12 cellular contexts compared by ENCODE assay signal in the genomic region with DNA sequence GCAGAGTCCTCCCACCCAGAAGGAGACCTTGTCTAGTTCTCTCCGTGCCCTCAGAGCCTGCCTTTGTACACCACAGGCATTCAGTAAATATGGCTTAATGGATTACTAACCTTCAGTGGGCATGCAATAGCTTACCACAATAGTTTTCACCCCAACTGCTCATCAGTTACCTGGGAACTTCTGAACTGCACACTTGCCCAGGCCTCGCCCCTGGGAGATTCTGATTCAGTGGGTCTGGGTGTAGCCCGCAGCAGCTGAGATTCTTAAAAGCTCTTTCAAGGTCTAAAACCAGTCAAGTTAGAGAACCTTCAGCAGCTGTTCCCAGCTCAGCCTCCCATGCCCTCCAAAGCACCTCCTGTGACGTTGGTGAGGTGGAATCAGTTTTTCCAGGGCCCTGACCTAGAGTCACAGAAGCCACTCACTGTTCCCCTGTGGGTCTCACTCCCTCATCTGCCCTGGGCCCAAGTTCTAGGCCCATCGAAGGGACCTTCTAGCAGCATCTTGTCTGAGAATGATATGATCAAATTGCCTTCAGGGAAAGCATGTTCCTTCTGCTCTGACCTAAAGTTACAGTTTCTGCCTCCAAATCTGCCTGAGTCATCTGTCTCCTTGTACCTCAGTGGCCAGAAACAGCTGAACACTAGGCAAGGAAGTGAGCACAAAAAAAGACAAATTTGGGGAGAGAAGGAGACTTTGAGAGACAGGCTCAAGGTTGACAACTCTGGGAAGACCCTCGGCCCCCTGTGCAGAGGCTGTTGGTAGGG. TPM values are rescaled to one million over a fixed set of nuclear protein-coding genes. Genes with fewer than 3 reads are reported as not detected.
DNase-seq lines count a peak whose midpoint lies in the region; ATAC-seq and TF ChIP-seq lines count a peak whose summit lies in the region.
"Had no signal": no experiment of that assay in that cellular context is flagged by ENCODE, and none has a peak within 500 bp of the region (broad histone marks: within the 10 kb centered on the region; RNA-seq: fewer than 3 reads in every experiment).

No MANE protein-coding gene starts in this region.

- H3K36me3 Mint-ChIP-seq in MCF 10A (ENCODE audit: insufficient read depth, unreplicated experiment), result no peaks in the 10 kb centered on the region

- peaks cover 36% of the 10 kb centered on the region for H3K4me1 ChIP-seq in PC-3 (ENCODE audit: insufficient read depth, low read length)
- H3K4me1 ChIP-seq in stomach, result peaks cover 7 to 57% (median 38%) of the 10 kb centered on the region in 4 donors

- peak overlapping the region; percentile 76 for H3K27ac Mint-ChIP-seq in MCF 10A (ENCODE audit: low read depth, unreplicated experiment)

- H3K27me3 Mint-ChIP-seq in MCF 10A (ENCODE audit: insufficient read depth, unreplicated experiment), result no peaks in the 10 kb centered on the region

- H3F3A ChIP-seq in PC-3 (ENCODE audit: low read length, unreplicated experiment), result no peaks in the 10 kb centered on the region

- H3K9me3 Mint-ChIP-seq in MCF 10A (ENCODE audit: unreplicated experiment), result no peaks in the 10 kb centered on the region

- TF ChIP-seq CTCF in PC-3 (conservative IDR thresholded peaks at IDR 0.05; ENCODE audit: low read depth, low read length) (no peak), MCF 10A (IDR thresholded peaks at IDR 0.05; ENCODE audit: unreplicated experiment) (no peak), stomach (IDR thresholded peaks at IDR 0.05) (no peak)

- CTCF ChIA-PET in PC-3 (lab: Charles Lee), result no interaction called here
- CTCF ChIA-PET in MCF 10A (lab: Yijun Ruan, JAX), result interaction anchor here (1.0 to 1.1 kb wide), 2 partner anchors 23 to 67 kb away, joined by 3 to 5 read pairs; no protein-coding TSS in a partner anchor

- no peak overlapping the region for H3K9ac ChIP-seq in PC-3 (ENCODE audit: low read length)

- TF ChIP-seq POLR2A in stomach (IDR thresholded peaks at IDR 0.05), result no peak

- H3K4me3 Mint-ChIP-seq in MCF 10A (ENCODE audit: unreplicated experiment), result no peak overlapping the region

- DNase-seq in PC-3 (peak; percentile 50), MCF 10A (ENCODE audit: unreplicated experiment) (no peak), kidney tubule cell (ENCODE audit: low spot score) (peak; percentile 84), stomach (no peak), NCI-H187 treated with DMSO at 0.1 percent for 48 hours (lab: John Stamatoyannopoulos, UW) (no peak), A172 (ENCODE audit: low spot score) (no peak)
- DNase-seq: activated naive CD4-positive, alpha-beta T cell treated with anti-CD3 and anti-CD28 coated beads, Interleukin-2, amount 50 U/mL, for 16 hours; dermis blood vessel endothelial cell; hippocampal formation; NCI-H446 had no signal

- H3K36me3 ChIP-seq in PC-3 (ENCODE audit: low read depth, low read length) (no peaks in the 10 kb centered on the region), stomach (no peaks in the 10 kb centered on the region)

- peaks cover 44% of the 10 kb centered on the region for H3K4me1 Mint-ChIP-seq in MCF 10A (ENCODE audit: insufficient read depth, unreplicated experiment)

- H3K4me2 ChIP-seq in PC-3 (ENCODE audit: low read length), result no peak overlapping the region

- no peaks in the 10 kb centered on the region for H4K20me1 ChIP-seq in PC-3 (ENCODE audit: low read length)

- H3K9me3 ChIP-seq in PC-3 (ENCODE audit: low read length) (no peaks in the 10 kb centered on the region), stomach (no peaks in the 10 kb centered on the region)

- no peaks in the 10 kb centered on the region for H3K27me3 ChIP-seq in PC-3 (ENCODE audit: low read length)
- H3K27me3 ChIP-seq in stomach, result no peaks in the 10 kb centered on the region

- no peak overlapping the region for H2AFZ ChIP-seq in PC-3 (ENCODE audit: low read length)

- POLR2A ChIA-PET in PC-3 (lab: Charles Lee; ENCODE audit: unreplicated experiment) (no interaction called here), MCF 10A (lab: Yijun Ruan, JAX) (interaction anchor here (0.7 to 1.7 kb wide), 6 partner anchors 13 to 218 kb away, joined by 3 to 6 read pairs (median 3); a partner anchor contains a TSS)

- no peaks in the 10 kb centered on the region for H3K79me2 ChIP-seq in PC-3 (ENCODE audit: low read length)

- no peak overlapping the region for H3K4me3 ChIP-seq in PC-3 (ENCODE audit: low read length)
- no peak overlapping the region for H3K4me3 ChIP-seq in stomach

- H3K27ac ChIP-seq in PC-3 (ENCODE audit: low read length) (peak overlapping the region; percentile 32), stomach (peak overlapping the region in 4 of 5 donors; percentile 9 to 50 (median 32))

- BruUV-seq in PC-3 (replicated peaks; lab: Mats Ljungman, UMichigan) (no TSS peak), MCF 10A (replicated peaks; lab: Mats Ljungman, UMichigan) (no TSS peak)

- no peak for TF ChIP-seq EP300 in stomach (IDR thresholded peaks at IDR 0.05)

- 67 to 85% (median 72%) methylated on average over 4 to 6 of the region's 6 CpGs for WGBS in stomach, 5 donors

- intact Hi-C loops in PC-3 (cut with micrococcal nuclease) (no loop called here), MCF 10A (cut with micrococcal nuclease) (no loop called here), stomach (cut with DNase I; ENCODE audit: low total_unique reads) (no loop called here)

- no peaks in the 10 kb centered on the region for H3K9me2 ChIP-seq in PC-3 (replicated peaks; ENCODE audit: low read length)

- ATAC-seq in PC-3, result no peak
- no peak for ATAC-seq in HG02642 (IDR thresholded peaks at IDR 0.05; ENCODE audit: poor library complexity, unreplicated experiment)
- ATAC-seq: Panc1 had no signal

RNA-seq across cellular contexts. Expression of a gene that starts 10.8 kb away (rescaled TPM):
- 12.8 and 17.0 TPM in 2 replicates for total RNA-seq in PC-3 (2014; rRNA removed)
- total RNA-seq in MCF 10A (2022), result 11.1 and 11.2 TPM in 2 replicates
- total RNA-seq in stomach, result 100 to 1,000 TPM in 1 of 5 donors, 10 to 100 TPM in 4; 29.2 to 228 (median 45.5) TPM
- polyA plus RNA-seq in stomach, result 10 to 100 TPM; 24.9 to 27.7 (median 25.1) TPM
- total RNA-seq in A172 (2014; rRNA removed; shearing (Covaris generic)), result 19.7 and 19.9 TPM in 2 replicates

RNA-seq across cellular contexts. Expression of a gene that starts 48.7 kb away (rescaled TPM):
- total RNA-seq in PC-3 (2014; rRNA removed) (18.7 and 23.6 TPM in 2 replicates), MCF 10A (2022) (0.49 and 1.5 TPM in 2 replicates), stomach (100 to 1,000 TPM in 2 of 5 donors, 10 to 100 TPM in 3; 44.9 to 155 (median 91.1) TPM)
- polyA plus RNA-seq in stomach, result 100 to 1,000 TPM in 1 of 3 donors, 10 to 100 TPM in 2; 44.1 to 133 (median 75.6) TPM
- total RNA-seq in A172 (2014; rRNA removed; shearing (Covaris generic)), result 0.89 TPM in 1 of 2 replicates, not detected in the other

RNA-seq across cellular contexts. Expression of a gene that starts 57.8 kb away (rescaled TPM):
- total RNA-seq in PC-3 (2014; rRNA removed) (7.0 and 8.3 TPM in 2 replicates), MCF 10A (2022) (0.32 and 0.89 TPM in 2 replicates), stomach (10 to 100 TPM in 1 of 5 donors, 1 to 10 TPM in 3, under 1 TPM in 1; 0.58 to 27.8 (median 3.5) TPM)
- polyA plus RNA-seq in stomach, result 1 to 10 TPM in 1 of 3 donors, under 1 TPM in 2; 0.61 to 3.2 (median 0.87) TPM
- total RNA-seq in A172 (2014; rRNA removed; shearing (Covaris generic)), result 3.8 and 4.0 TPM in 2 replicates

Comparison
In these comparisons a context has a peak if more than half of its experiments do, and no peak if none do; other contexts are left out.
1. DNase-seq: peak in PC-3 (single experiment) and kidney tubule cell (single experiment); none in MCF 10A (single experiment), stomach (single experiment), NCI-H187 treated with DMSO at 0.1 percent for 48 hours (single experiment) and A172 (single experiment).